In genomic region chr19:12786149-12786870, GRCh38 we compare ENCODE assay signal across 8 cellular contexts. TPM values are rescaled to one million over a fixed set of nuclear protein-coding genes. Genes with fewer than 3 reads are reported as not detected.
DNase-seq lines count a peak whose midpoint lies in the region; ATAC-seq lines count a peak whose summit lies in the region.

No MANE protein-coding gene starts in this region.

- intact Hi-C loops in posterior vena cava (cut with DNase I): no loop called here

- peak; percentile 56 for DNase-seq in GF-D8 (lab: John Stamatoyannopoulos, UW)
- DNase-seq in RPMI8226: peak; percentile 64
- DNase-seq in globus pallidus (ENCODE audit: low spot score): peak; percentile 73
- peak; percentile 91 for DNase-seq in posterior vena cava (ENCODE audit: low spot score)
- no peak for DNase-seq in COLO829 (ENCODE audit: low spot score)
- DNase-seq in activated naive CD4-positive, alpha-beta T cell (lab: John Stamatoyannopoulos, UW): no peak

- ATAC-seq in GM18873 (IDR thresholded peaks at IDR 0.05; ENCODE audit: low FRiP score, unreplicated experiment): no peak
- ATAC-seq in HG03196 (IDR thresholded peaks at IDR 0.05; ENCODE audit: unreplicated experiment): no peak

RNA-seq across cellular contexts. Expression of gene JUNB, which starts 5.0 kb away (rescaled TPM):
- 100 to 1,000 TPM; 193 to 418 TPM for total RNA-seq in posterior vena cava

RNA-seq across cellular contexts. Expression of gene HOOK2, which starts 11.0 kb away (rescaled TPM):
- 10 to 100 TPM; 20.2 to 21.7 TPM for total RNA-seq in posterior vena cava

RNA-seq across cellular contexts. Expression of gene PRDX2, which starts 15.3 kb away (rescaled TPM):
- 100 to 1,000 TPM; 126 to 130 TPM for total RNA-seq in posterior vena cava

RNA-seq across cellular contexts. Expression of gene THSD8, which starts 15.6 kb away (rescaled TPM):
- total RNA-seq in posterior vena cava: 1 to 10 TPM in 1 of 2 donors, under 1 TPM in 1; 1.00 to 1.6 TPM

RNA-seq across cellular contexts. Expression of gene RNASEH2A, which starts 20.1 kb away (rescaled TPM):
- total RNA-seq in posterior vena cava: 1 to 10 TPM; 4.3 to 5.1 TPM

Comparison
In these comparisons a context has a peak if more than half of its experiments do, and no peak if none do; other contexts are left out.
1. DNase-seq: peak in GF-D8 (single experiment), RPMI8226 (single experiment), globus pallidus (single experiment) and posterior vena cava (single experiment); none in COLO829 (single experiment) and activated naive CD4-positive, alpha-beta T cell (0 of 4).